In genomic region chr4:61202638-61203495, GRCh38 we compare ENCODE assay signal across 9 cellular contexts. TPM values are rescaled to one million over a fixed set of nuclear protein-coding genes. Genes with fewer than 3 reads are reported as not detected.
DNase-seq lines count a peak whose midpoint lies in the region; ATAC-seq, FAIRE-seq and TF ChIP-seq lines count a peak whose summit lies in the region.
"Had no signal": no experiment of that assay in that cellular context is flagged by ENCODE, and none has a peak within 500 bp of the region (broad histone marks: within the 10 kb centered on the region; RNA-seq: fewer than 3 reads in every experiment).

No MANE protein-coding gene starts in this region.

- H4K20me1 ChIP-seq in HepG2 (ENCODE audit: insufficient read depth, low read length): no peaks in the 10 kb centered on the region

- no peak overlapping the region for H2AFZ ChIP-seq in HepG2 (ENCODE audit: low read length)

- FAIRE-seq in HepG2 (lab: Jason Lieb, UNC): no peak
- FAIRE-seq: A204.1 had no signal

- H3K36me3 ChIP-seq in breast epithelium (no peaks in the 10 kb centered on the region), HepG2 (replicated peaks in 1 of 2; ENCODE audit: control insufficient read depth in 1 of 2, insufficient read depth in 2 of 2, low read length in 2 of 2) (no peaks in the 10 kb centered on the region), urinary bladder (ENCODE audit: insufficient read depth) (no peaks in the 10 kb centered on the region)

- no peak overlapping the region for H3K4me2 ChIP-seq in HepG2 (ENCODE audit: low read depth, low read length)

- POLR2A ChIA-PET in HepG2 (lab: Yijun Ruan, JAX): no interaction called here

- CTCF ChIA-PET in HepG2 (lab: Yijun Ruan, JAX; ENCODE audit: low intra/inter-chr PET ratio, low total read pairs): no interaction called here

- in situ Hi-C loops in HepG2 (cut with HindIII; ENCODE audit: extremely low pct_ligation_motif_present, low pct_unique_long_range_greater_than_20kb): no loop called here

- no peak overlapping the region for H3K9ac ChIP-seq in HepG2 (ENCODE audit: insufficient read depth, low read depth, low read length)

- BruUV-seq in HepG2 (replicated peaks; lab: Mats Ljungman, UMichigan): no TSS peak

- H3K9me3 ChIP-seq in breast epithelium: no peaks in the 10 kb centered on the region
- H3K9me3 ChIP-seq in HepG2 (ENCODE audit: low read length): no peaks in the 10 kb centered on the region

- H3K27ac ChIP-seq in breast epithelium: peak overlapping the region in 1 of 2 donors; percentile 7
- H3K27ac ChIP-seq in HepG2 (ENCODE audit: extremely low read length, insufficient read depth, low read length): no peak overlapping the region
- H3K27ac ChIP-seq in urinary bladder (ENCODE audit: low read depth): no peak overlapping the region

- ATAC-seq in HepG2 (no peak), HG03342 (IDR thresholded peaks at IDR 0.05; ENCODE audit: unreplicated experiment) (no peak)

- DNase-seq in NCI-H2107 (lab: John Stamatoyannopoulos, UW) (peak; percentile 10), NCI-H2107 treated with DMSO at 0.1 percent for 48 hours (lab: John Stamatoyannopoulos, UW; ENCODE audit: unreplicated experiment) (no peak), breast epithelium (ENCODE audit: low spot score in 2 of 2) (no peak), HepG2 (ENCODE audit: low spot score) (no peak), HCEC 1CT (no peak), NK-92 (lab: John Stamatoyannopoulos, UW; ENCODE audit: unreplicated experiment) (no peak)

- TF ChIP-seq CTCF in breast epithelium (IDR thresholded peaks at IDR 0.05): no peak
- no peak for TF ChIP-seq CTCF in HepG2 (CRISPR knock-in tag; IDR thresholded peaks at IDR 0.05)

- H3K79me2 ChIP-seq in HepG2 (ENCODE audit: insufficient read depth, low read length): no peaks in the 10 kb centered on the region

- intact Hi-C loops in breast epithelium (cut with DNase I; ENCODE audit: low total_unique reads): loop anchor here (1.0 kb wide), 1 partner anchor 24 kb away; no protein-coding TSS in a partner anchor
- intact Hi-C loops in HepG2 (cut with micrococcal nuclease; ENCODE audit: unreplicated experiment): no loop called here

- 22% methylated on average over 15 of the region's 41 CpGs for WGBS in HepG2 (ENCODE audit: low lambda C conversion rate)
- 1% methylated on average over 41 of the region's 41 CpGs for WGBS in urinary bladder

- TF ChIP-seq RAD21 in HepG2 (CRISPR knock-in tag; IDR thresholded peaks at IDR 0.05): no peak

- H3K27me3 ChIP-seq in breast epithelium (peaks cover 3 to 30% of the 10 kb centered on the region in 2 donors), HepG2 (ENCODE audit: control insufficient read depth in 1 of 2, insufficient read depth in 2 of 2, low read length in 2 of 2) (peaks cover 8 to 36% of the 10 kb centered on the region in 2 experiments; a peak in 4 of 5 replicates)

- TF ChIP-seq EP300 in HepG2 (IDR thresholded peaks at IDR 0.05; ENCODE audit: low read depth in 2 of 2, low read length in 2 of 2) (no peak), HepG2 (CRISPR knock-in tag; IDR thresholded peaks at IDR 0.05; ENCODE audit: borderline replicate concordance) (no peak)

- peak overlapping the region; percentile 53 to 66 (median 55) for H3K4me3 ChIP-seq in breast epithelium
- no peak overlapping the region for H3K4me3 ChIP-seq in HepG2 (replicated peaks in 1 of 3; ENCODE audit: insufficient read depth in 1 of 3, low read depth in 2 of 3, low read length in 3 of 3)
- H3K4me3 ChIP-seq in urinary bladder (ENCODE audit: low read depth, low read length): peak overlapping the region; percentile 65

- H3K4me1 ChIP-seq in breast epithelium (no peaks in the 10 kb centered on the region), HepG2 (ENCODE audit: insufficient read depth, low read length) (no peaks in the 10 kb centered on the region), urinary bladder (ENCODE audit: insufficient read depth) (peaks cover 1% of the 10 kb centered on the region)

- TF ChIP-seq POLR2A in breast epithelium (IDR thresholded peaks at IDR 0.05) (no peak), HepG2 (IDR thresholded peaks at IDR 0.05; ENCODE audit: insufficient read depth in 1 of 2, low read depth in 2 of 2, low read length in 2 of 2) (no peak)

TF ChIP-seq in HepG2, 621 proteins besides CTCF, POLR2A, EP300 and RAD21:
- TF ChIP-seq EZH2 (conservative IDR thresholded peaks at IDR 0.05; ENCODE audit: low read depth, low read length): 0 out of 2 replicates have a peak, but pooled peaks have one; percentile 39
- no peak for TF ChIP-seq ZNF407 (CRISPR knock-in tag; IDR thresholded peaks at IDR 0.05; ENCODE audit: not compliant biosample characterization)

RNA-seq across cellular contexts. Expression of gene ADGRL3, which starts 2.7 kb away (rescaled TPM):
- total RNA-seq in breast epithelium (1 to 10 TPM; 4.2 to 8.2 (median 6.6) TPM), HepG2 (2016; rRNA removed; fragmentation: Illumina TruSeq; extraction: Trizol) (0.04 TPM in 2 replicates), urinary bladder (70.1 TPM)
- total RNA-seq in HepG2 (2016; cell fraction: cytosol; rRNA removed; fragmentation: Illumina TruSeq; extraction: Trizol; ENCODE audit: low read depth): not detected in 2 replicates
- total RNA-seq in HepG2 (2016; cell fraction: insoluble cytoplasmic fraction; rRNA removed; fragmentation: Illumina TruSeq; extraction: Trizol): 0.04 TPM in 2 replicates
- total RNA-seq in HepG2 (2016; cell fraction: membrane; rRNA removed; fragmentation: Illumina TruSeq; extraction: Trizol): not detected in 2 replicates
- total RNA-seq in HepG2 (2016; cell fraction: nucleus; rRNA removed; fragmentation: Illumina TruSeq; extraction: Trizol): 0.06 TPM in 1 of 2 replicates, not detected in the other
- polyA plus RNA-seq in HepG2 (2011; rRNA removed) (0.03 and 0.05 TPM in 2 replicates), urinary bladder (3.1 TPM)
- polyA plus RNA-seq in HepG2 (2011; cell fraction: cytosol; rRNA removed): 0.03 TPM in 1 of 2 replicates, not detected in the other
- polyA plus RNA-seq in HepG2 (2011; cell fraction: nucleus; rRNA removed): not detected in 2 replicates
- not detected in 2 replicates for polyA plus RNA-seq in HepG2 (2012)
- polyA plus RNA-seq in HepG2 (2016; cell fraction: cytosol; fragmentation: Illumina TruSeq; extraction: Trizol; ENCODE audit: low read depth): not detected in 2 replicates
- polyA plus RNA-seq in HepG2 (2016; cell fraction: insoluble cytoplasmic fraction; fragmentation: Illumina TruSeq; extraction: Trizol; ENCODE audit: low read depth): 0.07 TPM in 1 of 2 replicates, not detected in the other
- polyA plus RNA-seq in HepG2 (2016; cell fraction: membrane; fragmentation: Illumina TruSeq; extraction: Trizol; ENCODE audit: low read depth): not detected in 2 replicates
- 0.11 TPM in 1 of 2 replicates, not detected in the other for polyA plus RNA-seq in HepG2 (2016; cell fraction: nucleus; fragmentation: Illumina TruSeq; extraction: Trizol; ENCODE audit: insufficient read depth, low read depth)
- 0.12 TPM in 1 of 2 replicates, not detected in the other for polyA minus RNA-seq in HepG2 (2011; rRNA and poly(A)+ RNA removed; ENCODE audit: low replicate concordance)
- polyA minus RNA-seq in HepG2 (2011; cell fraction: cytosol; rRNA and poly(A)+ RNA removed): not detected in 2 replicates
- 0.13 and 0.25 TPM in 2 replicates for polyA minus RNA-seq in HepG2 (2011; cell fraction: nucleus; rRNA and poly(A)+ RNA removed)

Comparison
In these comparisons a context has a peak if more than half of its experiments do, and no peak if none do; other contexts are left out.
1. H3K4me3 ChIP-seq: peak in breast epithelium (3 of 3) and urinary bladder (single experiment); none in HepG2 (0 of 3).